In genomic region chr20:57724610-57725405, GRCh38 we compare ENCODE assay signal across 1 cellular context.
TF ChIP-seq lines count a peak whose summit lies in the region.

No MANE protein-coding gene starts in this region.

TF ChIP-seq in H1, 55 proteins besides CTCF, POLR2A, EP300 and RAD21:
- TF ChIP-seq BCL11A (IDR thresholded peaks at IDR 0.05; ENCODE audit: low read depth in 2 of 2, low read length in 2 of 2) (no peak), ATF3 (IDR thresholded peaks at IDR 0.05; ENCODE audit: insufficient read depth, low read depth, low read length) (no peak), EGR1 (IDR thresholded peaks at IDR 0.05; ENCODE audit: borderline replicate concordance, low read depth, low read length) (no peak), SP1 (IDR thresholded peaks at IDR 0.05; ENCODE audit: low read depth, low read length) (no peak), SRF (IDR thresholded peaks at IDR 0.05; ENCODE audit: low read depth, low read length) (no peak), POLR2AphosphoS5 (IDR thresholded peaks at IDR 0.05; ENCODE audit: low read depth, low read length) (no peak), RFX5 (IDR thresholded peaks at IDR 0.05; ENCODE audit: borderline replicate concordance, low read depth, low read length) (no peak), KDM1A (IDR thresholded peaks at IDR 0.05; ENCODE audit: borderline replicate concordance, low read length) (no peak), GABPA (IDR thresholded peaks at IDR 0.05; ENCODE audit: borderline replicate concordance, insufficient read depth, low read length) (no peak)
TF ChIP-seq in H1: peak in this region for 0.
